20 cellular contexts compared by ENCODE assay signal in the genomic region with DNA sequence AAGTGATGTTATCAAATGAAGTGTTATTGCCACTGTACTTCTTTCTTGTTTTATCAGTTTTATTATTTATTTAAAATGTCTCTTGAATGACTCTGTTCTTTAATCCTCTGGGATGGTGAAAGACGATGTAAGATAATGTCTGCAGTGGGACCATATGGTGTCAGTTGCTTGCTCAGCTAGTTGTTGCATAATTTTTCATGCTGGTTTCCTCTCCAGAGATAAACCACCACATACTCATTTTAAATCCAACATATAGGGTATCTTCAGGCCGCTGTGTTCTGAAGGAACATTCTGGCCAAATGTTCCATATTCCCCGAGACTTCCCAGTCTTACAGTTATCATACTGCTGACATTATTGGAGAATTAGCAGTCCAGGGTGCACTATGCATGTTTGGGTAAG.
"Had no signal": no experiment of that assay in that cellular context is flagged by ENCODE, and none has a peak within 500 bp of the region (broad histone marks: within the 10 kb centered on the region; RNA-seq: fewer than 3 reads in every experiment).

No MANE protein-coding gene starts in this region.

- ATAC-seq: effector memory CD8-positive, alpha-beta T cell; gastrocnemius medialis; heart right ventricle; lower lobe of right lung; natural killer cell treated with Interleukin-12 subunit alpha and Interleukin-12 subunit beta and Interleukin-15 and Interleukin-18, amount 100 ng/mL, for 72 hours had no signal

- DNase-seq: effector memory CD8-positive, alpha-beta T cell; gastrocnemius medialis; heart right ventricle; hypothalamus; left ventricle myocardium inferior; lower lobe of right lung; nucleus accumbens; ovary; sigmoid colon; stimulated activated CD4-positive, alpha-beta T cell treated with anti-CD3 and anti-CD28 coated beads, Interleukin-12 subunit alpha, Interleukin-12 subunit beta, amount 100 ng/mL, for 4 hours; stimulated activated naive CD4-positive, alpha-beta T cell; stomach; substantia nigra; trophoblast cell had no signal

- H3K4me3 ChIP-seq: esophagus muscularis mucosa, gastrocnemius medialis, heart right ventricle, left ventricle myocardium inferior, lower lobe of right lung, neural progenitor cell, ovary, right atrium auricular region, sigmoid colon, skin epidermis, stomach had no signal

- H3K27ac ChIP-seq: epithelial cell of prostate, esophagus muscularis mucosa, gastrocnemius medialis, heart right ventricle, left ventricle myocardium inferior, lower lobe of right lung, neural progenitor cell, ovary, right atrium auricular region, sigmoid colon, skin epidermis, stomach had no signal
